20 cellular contexts compared by ENCODE assay signal in genomic region chr5:110329955-110330354, GRCh38.
"Had no signal": no experiment of that assay in that cellular context is flagged by ENCODE, and none has a peak within 500 bp of the region (broad histone marks: within the 10 kb centered on the region; RNA-seq: fewer than 3 reads in every experiment).

No MANE protein-coding gene starts in this region.

- H3K27ac Mint-ChIP-seq: naive thymus-derived CD8-positive, alpha-beta T cell; stimulated activated naive B cell treated with anti-CD40 and anti-IgM and Interleukin-4, amounts not matched to agents 10 μg/mL and 1 μg/mL and 100 μg/mL, for 72 hours had no signal

- H3K9me3 ChIP-seq: heart left ventricle, mucosa of descending colon, right atrium auricular region, sigmoid colon, stomach, thoracic aorta, transverse colon had no signal

- H3K4me1 Mint-ChIP-seq: naive thymus-derived CD8-positive, alpha-beta T cell; stimulated activated naive B cell treated with anti-CD40 and anti-IgM and Interleukin-4, amounts not matched to agents 10 μg/mL and 1 μg/mL and 100 μg/mL, for 72 hours had no signal

- H3K4me3 ChIP-seq: heart left ventricle, mucosa of descending colon, right atrium auricular region, sigmoid colon, skin epidermis, stomach, thoracic aorta, transverse colon had no signal

- H3K27ac ChIP-seq: heart left ventricle, right atrium auricular region, sigmoid colon, skin epidermis, stomach, thoracic aorta, transverse colon had no signal

- H3K4me1 ChIP-seq: heart left ventricle, right atrium auricular region, sigmoid colon, stomach, transverse colon had no signal

- H3K27me3 ChIP-seq: heart left ventricle, right atrium auricular region, sigmoid colon, stomach, transverse colon had no signal

- H3K9me3 Mint-ChIP-seq: naive thymus-derived CD8-positive, alpha-beta T cell had no signal

- H3K4me3 Mint-ChIP-seq: naive thymus-derived CD8-positive, alpha-beta T cell; stimulated activated naive B cell treated with anti-CD40 and anti-IgM and Interleukin-4, amounts not matched to agents 10 μg/mL and 1 μg/mL and 100 μg/mL, for 72 hours had no signal

- H3K27me3 Mint-ChIP-seq: naive thymus-derived CD8-positive, alpha-beta T cell; stimulated activated naive B cell treated with anti-CD40 and anti-IgM and Interleukin-4, amounts not matched to agents 10 μg/mL and 1 μg/mL and 100 μg/mL, for 72 hours had no signal

- H3K36me3 ChIP-seq: heart left ventricle, right atrium auricular region, sigmoid colon, stomach, thoracic aorta, transverse colon had no signal

- ATAC-seq: esophagus mucosa; heart left ventricle; left lobe of liver; mucosa of descending colon; naive thymus-derived CD8-positive, alpha-beta T cell; stimulated activated naive B cell treated with anti-CD40 and anti-IgM and Interleukin-4, amounts not matched to agents 10 μg/mL and 1 μg/mL and 100 μg/mL, for 72 hours had no signal

- DNase-seq: cortex of kidney; effector memory CD4-positive, alpha-beta T cell; heart left ventricle; hippocampal formation; islet precursor cell; mammary epithelial cell; mucosa of descending colon; naive thymus-derived CD8-positive, alpha-beta T cell; sigmoid colon; stimulated activated CD4-positive, alpha-beta T cell treated with anti-CD3 and anti-CD28 coated beads, Interleukin-2, amount 100 ng/mL, for 24 hours; stimulated activated CD4-positive, alpha-beta T cell treated with anti-CD3 and anti-CD28 coated beads, Interleukin-4, amount 100 ng/mL, for 4 hours; stimulated activated naive B cell treated with anti-CD40 and anti-IgM and Interleukin-4, amounts not matched to agents 10 μg/mL and 1 μg/mL and 100 μg/mL, for 72 hours; stomach; substantia nigra; transverse colon had no signal

- H3K36me3 Mint-ChIP-seq: stimulated activated naive B cell treated with anti-CD40 and anti-IgM and Interleukin-4, amounts not matched to agents 10 μg/mL and 1 μg/mL and 100 μg/mL, for 72 hours had no signal
